Comparison of ENCODE assay signal across 9 cellular contexts in genomic region chr22:29798318-29798717, GRCh38. TPM values are rescaled to one million over a fixed set of nuclear protein-coding genes. Genes with fewer than 3 reads are reported as not detected.
DNase-seq lines count a peak whose midpoint lies in the region; ATAC-seq and TF ChIP-seq lines count a peak whose summit lies in the region.
"Had no signal": no experiment of that assay in that cellular context is flagged by ENCODE, and none has a peak within 500 bp of the region (broad histone marks: within the 10 kb centered on the region; RNA-seq: fewer than 3 reads in every experiment).

No MANE protein-coding gene starts in this region.

- peak overlapping the region; percentile 32 for H3K27ac Mint-ChIP-seq in activated CD4-positive, alpha-beta T cell treated with anti-CD3 and anti-CD28 coated beads, Interleukin-2, amount 10 ng/mL, durations not matched to agents 7 days and 5 days

- peaks cover 26% of the 10 kb centered on the region for H3K36me3 Mint-ChIP-seq in activated CD4-positive, alpha-beta T cell treated with anti-CD3 and anti-CD28 coated beads, Interleukin-2, amount 10 ng/mL, durations not matched to agents 7 days and 5 days (ENCODE audit: low read depth)

- H3K4me1 Mint-ChIP-seq in activated CD4-positive, alpha-beta T cell treated with anti-CD3 and anti-CD28 coated beads, Interleukin-2, amount 10 ng/mL, durations not matched to agents 7 days and 5 days: peaks cover 15% of the 10 kb centered on the region

- no peaks in the 10 kb centered on the region for H3K27me3 ChIP-seq in subcutaneous abdominal adipose tissue (ENCODE audit: control insufficient read depth in 5 of 5, insufficient read depth in 4 of 5, low read length in 5 of 5)

- no peak overlapping the region for H3K4me3 Mint-ChIP-seq in activated CD4-positive, alpha-beta T cell treated with anti-CD3 and anti-CD28 coated beads, Interleukin-2, amount 10 ng/mL, durations not matched to agents 7 days and 5 days

- H3K9me3 Mint-ChIP-seq in activated CD4-positive, alpha-beta T cell treated with anti-CD3 and anti-CD28 coated beads, Interleukin-2, amount 10 ng/mL, durations not matched to agents 7 days and 5 days: no peaks in the 10 kb centered on the region

- H3K9me3 ChIP-seq in OCI-LY7 (ENCODE audit: low read length): no peaks in the 10 kb centered on the region
- H3K9me3 ChIP-seq in subcutaneous abdominal adipose tissue (ENCODE audit: control insufficient read depth in 5 of 5, low read length in 5 of 5): no peaks in the 10 kb centered on the region

- BruUV-seq in OCI-LY7 (replicated peaks; lab: Mats Ljungman, UMichigan): no TSS peak

- intact Hi-C loops in OCI-LY7 (cut with micrococcal nuclease; ENCODE audit: unreplicated experiment): no loop called here

- H3K27ac ChIP-seq in OCI-LY7 (ENCODE audit: low read depth, low read length, poor library complexity, severe bottlenecking) (no peak overlapping the region), subcutaneous abdominal adipose tissue (ENCODE audit: low read depth, low read length) (peak overlapping the region; percentile 85)

- no peak for DNase-seq in activated CD4-positive, alpha-beta T cell treated with anti-CD3 and anti-CD28 coated beads, Interleukin-2, amount 10 ng/mL, durations not matched to agents 7 days and 5 days
- DNase-seq in activated CD4-positive, alpha-beta T cell treated with anti-CD3 and anti-CD28 coated beads for 48 hours: no peak
- peak; percentile 63 for DNase-seq in OCI-LY7 (ENCODE audit: low spot score)
- peak; percentile 69 for DNase-seq in fibroblast of villous mesenchyme (ENCODE audit: low read depth)
- DNase-seq in occipital lobe (lab: John Stamatoyannopoulos, UW): no peak
- no peak for DNase-seq in activated CD4-positive, alpha-beta T cell treated with anti-CD3 and anti-CD28 coated beads for 1 hour
- DNase-seq: NCI-H2029 treated with DMSO at 0.1 percent for 48 hours had no signal

- H3K4me2 ChIP-seq in OCI-LY7 (ENCODE audit: low read length): peak overlapping the region; percentile 37

- H4K20me1 ChIP-seq in OCI-LY7 (ENCODE audit: insufficient read depth, low read length): no peaks in the 10 kb centered on the region

- ATAC-seq in HG02763 (IDR thresholded peaks at IDR 0.05; ENCODE audit: unreplicated experiment): no peak

- no peaks in the 10 kb centered on the region for H3K9me2 ChIP-seq in OCI-LY7 (ENCODE audit: insufficient read depth, low read length)

- no peak overlapping the region for H2AFZ ChIP-seq in OCI-LY7 (ENCODE audit: low read length)

- H3K4me1 ChIP-seq in OCI-LY7 (ENCODE audit: insufficient read depth, low read length, poor library complexity, severe bottlenecking) (peaks cover 26% of the 10 kb centered on the region), subcutaneous abdominal adipose tissue (ENCODE audit: control insufficient read depth in 5 of 5, insufficient read depth in 5 of 5, low read length in 5 of 5) (peaks cover 8 to 57% (median 53%) of the 10 kb centered on the region in 5 donors)

- H3K36me3 ChIP-seq in OCI-LY7 (ENCODE audit: insufficient read depth, low read length): peaks cover 80% of the 10 kb centered on the region; the same call in 1 of the 2 replicates
- peaks cover 3 to 64% (median 52%) of the 10 kb centered on the region in 5 donors for H3K36me3 ChIP-seq in subcutaneous abdominal adipose tissue (ENCODE audit: control insufficient read depth in 5 of 5, insufficient read depth in 5 of 5, low read length in 5 of 5)

- H3K4me3 ChIP-seq in OCI-LY7 (ENCODE audit: low read depth, low read length, poor library complexity, severe bottlenecking) (peak overlapping the region; percentile 2), fibroblast of villous mesenchyme (ENCODE audit: low read depth, low read length) (no peak overlapping the region), subcutaneous abdominal adipose tissue (ENCODE audit: low read depth in 1 of 5, low read length in 5 of 5) (peak overlapping the region in 2 of 5 donors; percentile 22)

- POLR2A ChIA-PET in activated CD4-positive, alpha-beta T cell treated with anti-CD3 and anti-CD28 coated beads, Interleukin-2, amount 10 ng/mL, durations not matched to agents 7 days and 5 days (lab: Charles Lee): no interaction called here
- POLR2A ChIA-PET in OCI-LY7 (lab: Charles Lee): no interaction called here

- no peak for TF ChIP-seq CTCF in OCI-LY7 (conservative IDR thresholded peaks at IDR 0.05; ENCODE audit: low read length)
- TF ChIP-seq CTCF in fibroblast of villous mesenchyme (IDR thresholded peaks at IDR 0.05; ENCODE audit: insufficient read depth, low read depth, low read length): no peak

- peak overlapping the region in 2 of 5 donors; percentile 32 to 73 for H3K9ac ChIP-seq in subcutaneous abdominal adipose tissue (ENCODE audit: low read length in 5 of 5)

- H3K79me2 ChIP-seq in OCI-LY7 (ENCODE audit: insufficient read depth, low read depth, low read length): no peaks in the 10 kb centered on the region

- no peaks in the 10 kb centered on the region for H3K27me3 Mint-ChIP-seq in activated CD4-positive, alpha-beta T cell treated with anti-CD3 and anti-CD28 coated beads, Interleukin-2, amount 10 ng/mL, durations not matched to agents 7 days and 5 days

- CTCF ChIA-PET in activated CD4-positive, alpha-beta T cell treated with anti-CD3 and anti-CD28 coated beads, Interleukin-2, amount 10 ng/mL, durations not matched to agents 7 days and 5 days (lab: Charles Lee): no interaction called here
- CTCF ChIA-PET in OCI-LY7 (lab: Charles Lee; ENCODE audit: unreplicated experiment): no interaction called here

RNA-seq across cellular contexts. Expression of gene UQCR10, which starts 31.1 kb away (rescaled TPM):
- 10 to 100 TPM; 88.2 to 96.3 TPM for total RNA-seq in activated CD4-positive, alpha-beta T cell treated with anti-CD3 and anti-CD28 coated beads, Interleukin-2, amount 10 ng/mL, durations not matched to agents 7 days and 5 days
- 85.9 and 108 TPM in 2 replicates for total RNA-seq in OCI-LY7 (2014; rRNA removed; shearing (Covaris generic))
- total RNA-seq in OCI-LY7 (2022): 104 and 111 TPM in 2 replicates
- total RNA-seq in fibroblast of villous mesenchyme: 59.6 and 60.9 TPM in 2 replicates
- 35.7 TPM for total RNA-seq in occipital lobe

RNA-seq across cellular contexts. Expression of gene ZMAT5, which starts 31.5 kb away (rescaled TPM):
- total RNA-seq in activated CD4-positive, alpha-beta T cell treated with anti-CD3 and anti-CD28 coated beads, Interleukin-2, amount 10 ng/mL, durations not matched to agents 7 days and 5 days: 10 to 100 TPM; 19.3 to 21.0 TPM
- total RNA-seq in OCI-LY7 (2014; rRNA removed; shearing (Covaris generic)): 19.1 and 22.1 TPM in 2 replicates
- total RNA-seq in OCI-LY7 (2022) (20.4 and 21.2 TPM in 2 replicates), fibroblast of villous mesenchyme (14.2 and 24.5 TPM in 2 replicates), occipital lobe (10.3 TPM)

RNA-seq across cellular contexts. Expression of gene ASCC2, which starts 39.8 kb away (rescaled TPM):
- 10 to 100 TPM; 92.4 to 96.4 TPM for total RNA-seq in activated CD4-positive, alpha-beta T cell treated with anti-CD3 and anti-CD28 coated beads, Interleukin-2, amount 10 ng/mL, durations not matched to agents 7 days and 5 days
- 40.2 and 44.1 TPM in 2 replicates for total RNA-seq in OCI-LY7 (2014; rRNA removed; shearing (Covaris generic))
- total RNA-seq in OCI-LY7 (2022) (68.8 and 75.0 TPM in 2 replicates), fibroblast of villous mesenchyme (33.7 and 35.4 TPM in 2 replicates), occipital lobe (12.9 TPM)

Comparison
In these comparisons a context has a peak if more than half of its experiments do, and no peak if none do; other contexts are left out.
1. DNase-seq: peak in OCI-LY7 (single experiment) and fibroblast of villous mesenchyme (single experiment); none in activated CD4-positive, alpha-beta T cell treated with anti-CD3 and anti-CD28 coated beads, Interleukin-2, amount 10 ng/mL, durations not matched to agents 7 days and 5 days (single experiment), activated CD4-positive, alpha-beta T cell treated with anti-CD3 and anti-CD28 coated beads for 48 hours (single experiment), occipital lobe (single experiment) and activated CD4-positive, alpha-beta T cell treated with anti-CD3 and anti-CD28 coated beads for 1 hour (single experiment).